ENCODE assay signal across 17 cellular contexts in genomic region chr1:183505338-183506089, GRCh38. TPM values are rescaled to one million over a fixed set of nuclear protein-coding genes. Genes with fewer than 3 reads are reported as not detected.
A peak's percentile ranks its signal among the peaks of the same experiment; 100 is the strongest.
DNase-seq lines count a peak whose midpoint lies in the region; ATAC-seq and TF ChIP-seq lines count a peak whose summit lies in the region.
"Had no signal": no experiment of that assay in that cellular context is flagged by ENCODE, and none has a peak within 500 bp of the region (broad histone marks: within the 10 kb centered on the region; RNA-seq: fewer than 3 reads in every experiment).

No MANE protein-coding gene starts in this region.

- H3K4me2 ChIP-seq in smooth muscle cell: no peak overlapping the region

- CTCF ChIA-PET in activated CD8-positive, alpha-beta T cell treated with anti-CD3 and anti-CD28 coated beads, Interleukin-2, amount 10 ng/mL, durations not matched to agents 7 days and 5 days (lab: Charles Lee): interaction anchor here (0.8 to 1.6 kb wide), 3 partner anchors 18 to 35 kb away, joined by 3 to 4 read pairs (median 3); no protein-coding TSS in a partner anchor
- CTCF ChIA-PET in activated CD8-positive, alpha-beta T cell treated with anti-CD3 and anti-CD28 coated beads for 36 hours (lab: Charles Lee): no interaction called here

- POLR2A ChIA-PET in activated CD8-positive, alpha-beta T cell treated with anti-CD3 and anti-CD28 coated beads, Interleukin-2, amount 10 ng/mL, durations not matched to agents 7 days and 5 days (lab: Charles Lee): no interaction called here
- POLR2A ChIA-PET in activated CD8-positive, alpha-beta T cell treated with anti-CD3 and anti-CD28 coated beads for 36 hours (lab: Charles Lee): interaction anchor here (0.5 to 1.0 kb wide), 2 partner anchors 11 to 16 kb away, joined by 3 to 5 read pairs; no protein-coding TSS in a partner anchor

- no peaks in the 10 kb centered on the region for H3K9me3 Mint-ChIP-seq in activated CD8-positive, alpha-beta T cell treated with anti-CD3 and anti-CD28 coated beads, Interleukin-2, amount 10 ng/mL, durations not matched to agents 7 days and 5 days (ENCODE audit: insufficient read depth)
- no peaks in the 10 kb centered on the region for H3K9me3 Mint-ChIP-seq in activated CD8-positive, alpha-beta T cell treated with anti-CD3 and anti-CD28 coated beads for 36 hours

- no peaks in the 10 kb centered on the region for H3K9me3 ChIP-seq in smooth muscle cell (replicated peaks; ENCODE audit: low read depth)
- H3K9me3 ChIP-seq: BLaER1 treated with 17β-estradiol and CSF1 and Interleukin-3, amounts not matched to agents 10 nM and 100 nM; HAP-1; SJSA1 had no signal

- H3K27me3 Mint-ChIP-seq in activated CD8-positive, alpha-beta T cell treated with anti-CD3 and anti-CD28 coated beads, Interleukin-2, amount 10 ng/mL, durations not matched to agents 7 days and 5 days (ENCODE audit: low read depth): no peaks in the 10 kb centered on the region
- no peaks in the 10 kb centered on the region for H3K27me3 Mint-ChIP-seq in activated CD8-positive, alpha-beta T cell treated with anti-CD3 and anti-CD28 coated beads for 36 hours

- no peak overlapping the region for H3K9ac ChIP-seq in smooth muscle cell (ENCODE audit: low read depth)
- H3K9ac ChIP-seq: BLaER1 treated with 17β-estradiol and CSF1 and Interleukin-3, amounts not matched to agents 10 nM and 100 nM had no signal

- H3K36me3 Mint-ChIP-seq in activated CD8-positive, alpha-beta T cell treated with anti-CD3 and anti-CD28 coated beads, Interleukin-2, amount 10 ng/mL, durations not matched to agents 7 days and 5 days (ENCODE audit: low read depth): peaks cover 11% of the 10 kb centered on the region
- no peaks in the 10 kb centered on the region for H3K36me3 Mint-ChIP-seq in activated CD8-positive, alpha-beta T cell treated with anti-CD3 and anti-CD28 coated beads for 36 hours (ENCODE audit: low read depth)

- intact Hi-C loops in activated CD8-positive, alpha-beta T cell treated with anti-CD3 and anti-CD28 coated beads for 36 hours (cut with micrococcal nuclease): no loop called here

- no peak overlapping the region for H2AFZ ChIP-seq in smooth muscle cell (ENCODE audit: low read depth)

- H3K4me1 ChIP-seq in smooth muscle cell (ENCODE audit: low read depth): peaks cover 11% of the 10 kb centered on the region
- H3K4me1 ChIP-seq: HAP-1, SJSA1 had no signal

- ATAC-seq in activated CD8-positive, alpha-beta T cell treated with anti-CD3 and anti-CD28 coated beads, Interleukin-2, amount 10 ng/mL, durations not matched to agents 7 days and 5 days: peak; percentile 51
- no peak for ATAC-seq in activated CD8-positive, alpha-beta T cell treated with anti-CD3 and anti-CD28 coated beads for 36 hours
- no peak for ATAC-seq in GM19397 (IDR thresholded peaks at IDR 0.05; ENCODE audit: unreplicated experiment)
- ATAC-seq in GM19452 (IDR thresholded peaks at IDR 0.05; ENCODE audit: unreplicated experiment): no peak
- ATAC-seq: PC-3 had no signal

- no peak for DNase-seq in activated CD8-positive, alpha-beta T cell treated with anti-CD3 and anti-CD28 coated beads, Interleukin-2, amount 10 ng/mL, durations not matched to agents 7 days and 5 days
- DNase-seq in activated CD8-positive, alpha-beta T cell treated with anti-CD3 and anti-CD28 coated beads for 36 hours: no peak
- DNase-seq in OCI-M1 (lab: John Stamatoyannopoulos, UW): peak; percentile 60
- DNase-seq in kidney glomerular epithelial cell (lab: John Stamatoyannopoulos, UW): peak; percentile 3
- no peak for DNase-seq in smooth muscle cell (lab: John Stamatoyannopoulos, UW; ENCODE audit: unreplicated experiment)
- DNase-seq in activated CD4-positive, CD25-positive, alpha-beta regulatory T cell treated with anti-CD3 and anti-CD28 coated beads, Interleukin-2, amount 50 U/mL, for 72 hours: no peak
- DNase-seq: DMS153; NCI-H1436; NCI-H2081 treated with DMSO at 0.1 percent for 48 hours; NK-92 treated with Interleukin-12 subunit alpha and Interleukin-12 subunit beta, amount 100 ng/mL, for 24 hours; PC-3 had no signal

- H3K4me1 Mint-ChIP-seq in activated CD8-positive, alpha-beta T cell treated with anti-CD3 and anti-CD28 coated beads, Interleukin-2, amount 10 ng/mL, durations not matched to agents 7 days and 5 days (ENCODE audit: low read depth): peaks cover 22% of the 10 kb centered on the region
- peaks cover 26% of the 10 kb centered on the region for H3K4me1 Mint-ChIP-seq in activated CD8-positive, alpha-beta T cell treated with anti-CD3 and anti-CD28 coated beads for 36 hours (ENCODE audit: low read depth)

- no peak for TF ChIP-seq CTCF in activated CD8-positive, alpha-beta T cell treated with anti-CD3 and anti-CD28 coated beads for 36 hours (IDR thresholded peaks at IDR 0.05)
- TF ChIP-seq CTCF in smooth muscle cell (IDR thresholded peaks at IDR 0.05; ENCODE audit: borderline replicate concordance, insufficient read depth, poor library complexity, severe bottlenecking): no peak

- no peak overlapping the region for H3K4me3 Mint-ChIP-seq in activated CD8-positive, alpha-beta T cell treated with anti-CD3 and anti-CD28 coated beads, Interleukin-2, amount 10 ng/mL, durations not matched to agents 7 days and 5 days
- H3K4me3 Mint-ChIP-seq in activated CD8-positive, alpha-beta T cell treated with anti-CD3 and anti-CD28 coated beads for 36 hours: no peak overlapping the region

- no peaks in the 10 kb centered on the region for H3F3A ChIP-seq in smooth muscle cell (ENCODE audit: low read depth)

- no peak overlapping the region for H3K27ac Mint-ChIP-seq in activated CD8-positive, alpha-beta T cell treated with anti-CD3 and anti-CD28 coated beads, Interleukin-2, amount 10 ng/mL, durations not matched to agents 7 days and 5 days
- no peak overlapping the region for H3K27ac Mint-ChIP-seq in activated CD8-positive, alpha-beta T cell treated with anti-CD3 and anti-CD28 coated beads for 36 hours

- no peaks in the 10 kb centered on the region for H3K36me3 ChIP-seq in smooth muscle cell (ENCODE audit: low read depth)
- H3K36me3 ChIP-seq: HAP-1 had no signal

- no peak overlapping the region for H3K4me3 ChIP-seq in smooth muscle cell
- H3K4me3 ChIP-seq: BLaER1 treated with 17β-estradiol and CSF1 and Interleukin-3, amounts not matched to agents 10 nM and 100 nM; HAP-1; SJSA1 had no signal

- WGBS in smooth muscle cell (ENCODE audit: low lambda C conversion rate): 84% methylated on average over 5 of the region's 5 CpGs

- peaks cover 98% of the 10 kb centered on the region for H4K20me1 ChIP-seq in smooth muscle cell (ENCODE audit: low read depth)

- peak overlapping the region; percentile 4 for H3K27ac ChIP-seq in smooth muscle cell (ENCODE audit: low read depth)
- H3K27ac ChIP-seq: 22Rv1; BLaER1 treated with 17β-estradiol and CSF1 and Interleukin-3, amounts not matched to agents 10 nM and 100 nM; SJSA1 had no signal

- H3K27me3 ChIP-seq in smooth muscle cell (ENCODE audit: low read depth): no peaks in the 10 kb centered on the region
- H3K27me3 ChIP-seq: BLaER1 treated with 17β-estradiol and CSF1 and Interleukin-3, amounts not matched to agents 10 nM and 100 nM; SJSA1 had no signal

- peaks cover 92% of the 10 kb centered on the region for H3K79me2 ChIP-seq in smooth muscle cell (ENCODE audit: low read depth)

RNA-seq across cellular contexts. Expression of gene SMG7, which starts 33.2 kb away (rescaled TPM):
- total RNA-seq in activated CD8-positive, alpha-beta T cell treated with anti-CD3 and anti-CD28 coated beads, Interleukin-2, amount 10 ng/mL, durations not matched to agents 7 days and 5 days: 10 to 100 TPM; 80.8 to 88.6 TPM
- total RNA-seq in activated CD8-positive, alpha-beta T cell treated with anti-CD3 and anti-CD28 coated beads for 36 hours: 10 to 100 TPM; 59.2 to 59.5 TPM
- 30.3 and 40.4 TPM in 2 replicates for total RNA-seq in smooth muscle cell
- 18.3 and 21.3 TPM in 2 replicates for polyA plus RNA-seq in smooth muscle cell

Comparison
In these comparisons a context has a peak if more than half of its experiments do, and no peak if none do; other contexts are left out.
1. DNase-seq: peak in OCI-M1 (single experiment) and kidney glomerular epithelial cell (single experiment); none in activated CD8-positive, alpha-beta T cell treated with anti-CD3 and anti-CD28 coated beads, Interleukin-2, amount 10 ng/mL, durations not matched to agents 7 days and 5 days (single experiment), activated CD8-positive, alpha-beta T cell treated with anti-CD3 and anti-CD28 coated beads for 36 hours (single experiment), smooth muscle cell (single experiment) and activated CD4-positive, CD25-positive, alpha-beta regulatory T cell treated with anti-CD3 and anti-CD28 coated beads, Interleukin-2, amount 50 U/mL, for 72 hours (single experiment).